15 cellular contexts compared by ENCODE assay signal in genomic region chr1:42157667-42158066, GRCh38. TPM values are rescaled to one million over a fixed set of nuclear protein-coding genes. Genes with fewer than 3 reads are reported as not detected.
A peak's percentile ranks its signal among the peaks of the same experiment; 100 is the strongest.
DNase-seq lines count a peak whose midpoint lies in the region; ATAC-seq lines count a peak whose summit lies in the region.
"Had no signal": no experiment of that assay in that cellular context is flagged by ENCODE, and none has a peak within 500 bp of the region (broad histone marks: within the 10 kb centered on the region; RNA-seq: fewer than 3 reads in every experiment).

No MANE protein-coding gene starts in this region.

- no peak overlapping the region for H3K4me3 Mint-ChIP-seq in activated naive CD4-positive, alpha-beta T cell treated with anti-CD3 and anti-CD28 coated beads for 36 hours
- H3K4me3 Mint-ChIP-seq in stimulated activated effector memory CD8-positive, alpha-beta T cell treated with anti-CD3 and anti-CD28 coated beads, Interleukin-12 subunit alpha, Interleukin-12 subunit beta, amount 100 ng/mL, for 72 hours = no peak overlapping the region
- H3K4me3 Mint-ChIP-seq: neural progenitor cell had no signal

- DNase-seq in activated naive CD4-positive, alpha-beta T cell treated with anti-CD3 and anti-CD28 coated beads for 36 hours = peak; percentile 38
- DNase-seq in activated naive CD4-positive, alpha-beta T cell (lab: John Stamatoyannopoulos, UW) = no peak
- DNase-seq in KG1 (lab: John Stamatoyannopoulos, UW) (peak; percentile 46), SW480 (ENCODE audit: low spot score) (peak; percentile 39), islet precursor cell (no peak)
- DNase-seq in stimulated activated effector memory CD8-positive, alpha-beta T cell treated with anti-CD3 and anti-CD28 coated beads, Interleukin-12 subunit alpha, Interleukin-12 subunit beta, amount 100 ng/mL, for 72 hours (ENCODE audit: low spot score in 2 of 2) = no peak
- DNase-seq: activated CD4-positive, alpha-beta T cell treated with anti-CD3 and anti-CD28 coated beads, Interleukin-2, amount 50 U/mL, for 4 hours; left ventricle myocardium inferior; NCI-H1694 treated with DMSO at 0.1 percent for 48 hours; spleen; stimulated activated CD8-positive, alpha-beta memory T cell treated with anti-CD3 and anti-CD28 coated beads, Interleukin-4, amount 100 ng/mL, for 48 hours had no signal

- CTCF ChIA-PET in activated naive CD4-positive, alpha-beta T cell treated with anti-CD3 and anti-CD28 coated beads for 36 hours (lab: Charles Lee) = interaction anchor here (0.5 to 4.7 kb wide), 5 partner anchors 10 to 643 kb away, joined by 3 to 23 read pairs (median 4); no protein-coding TSS in a partner anchor

- no peak overlapping the region for H3K27ac Mint-ChIP-seq in activated naive CD4-positive, alpha-beta T cell treated with anti-CD3 and anti-CD28 coated beads for 36 hours
- H3K27ac Mint-ChIP-seq in stimulated activated effector memory CD8-positive, alpha-beta T cell treated with anti-CD3 and anti-CD28 coated beads, Interleukin-12 subunit alpha, Interleukin-12 subunit beta, amount 100 ng/mL, for 72 hours = no peak overlapping the region
- H3K27ac Mint-ChIP-seq: neural progenitor cell had no signal

- ATAC-seq in stimulated activated effector memory CD8-positive, alpha-beta T cell treated with anti-CD3 and anti-CD28 coated beads, Interleukin-12 subunit alpha, Interleukin-12 subunit beta, amount 100 ng/mL, for 72 hours = peak; percentile 50
- no peak for ATAC-seq in HG02885 (IDR thresholded peaks at IDR 0.05; ENCODE audit: poor library complexity, unreplicated experiment)
- ATAC-seq in HG03432 (IDR thresholded peaks at IDR 0.05; ENCODE audit: unreplicated experiment) = no peak

- peaks cover 12% of the 10 kb centered on the region for H3K9me3 Mint-ChIP-seq in activated naive CD4-positive, alpha-beta T cell treated with anti-CD3 and anti-CD28 coated beads for 36 hours
- peaks cover 10% of the 10 kb centered on the region for H3K9me3 Mint-ChIP-seq in stimulated activated effector memory CD8-positive, alpha-beta T cell treated with anti-CD3 and anti-CD28 coated beads, Interleukin-12 subunit alpha, Interleukin-12 subunit beta, amount 100 ng/mL, for 72 hours

- intact Hi-C loops in activated naive CD4-positive, alpha-beta T cell treated with anti-CD3 and anti-CD28 coated beads for 36 hours (cut with micrococcal nuclease) = no loop called here

- H3K27me3 Mint-ChIP-seq in activated naive CD4-positive, alpha-beta T cell treated with anti-CD3 and anti-CD28 coated beads for 36 hours (ENCODE audit: low read depth) = no peaks in the 10 kb centered on the region

- peaks cover 7% of the 10 kb centered on the region for H3K4me1 Mint-ChIP-seq in activated naive CD4-positive, alpha-beta T cell treated with anti-CD3 and anti-CD28 coated beads for 36 hours (ENCODE audit: low read depth)
- H3K4me1 Mint-ChIP-seq in stimulated activated effector memory CD8-positive, alpha-beta T cell treated with anti-CD3 and anti-CD28 coated beads, Interleukin-12 subunit alpha, Interleukin-12 subunit beta, amount 100 ng/mL, for 72 hours = peaks cover 17% of the 10 kb centered on the region
- H3K4me1 Mint-ChIP-seq: neural progenitor cell had no signal

- no peaks in the 10 kb centered on the region for H3K36me3 Mint-ChIP-seq in activated naive CD4-positive, alpha-beta T cell treated with anti-CD3 and anti-CD28 coated beads for 36 hours (ENCODE audit: low read depth)
- no peaks in the 10 kb centered on the region for H3K36me3 Mint-ChIP-seq in stimulated activated effector memory CD8-positive, alpha-beta T cell treated with anti-CD3 and anti-CD28 coated beads, Interleukin-12 subunit alpha, Interleukin-12 subunit beta, amount 100 ng/mL, for 72 hours
- H3K36me3 Mint-ChIP-seq: neural progenitor cell had no signal

RNA-seq across cellular contexts. Expression of gene GUCA2B, which starts 4.5 kb away (rescaled TPM):
- total RNA-seq in activated naive CD4-positive, alpha-beta T cell treated with anti-CD3 and anti-CD28 coated beads for 36 hours = not detected
- total RNA-seq: left ventricle myocardium inferior, spleen, vagina had no signal

RNA-seq across cellular contexts. Expression of gene GUCA2A, which starts 6.9 kb away (rescaled TPM):
- total RNA-seq in activated naive CD4-positive, alpha-beta T cell treated with anti-CD3 and anti-CD28 coated beads for 36 hours = not detected
- total RNA-seq: left ventricle myocardium inferior, spleen, vagina had no signal

Comparison
In these comparisons a context has a peak if more than half of its experiments do, and no peak if none do; other contexts are left out.
1. DNase-seq: peak in activated naive CD4-positive, alpha-beta T cell treated with anti-CD3 and anti-CD28 coated beads for 36 hours (single experiment), KG1 (single experiment) and SW480 (single experiment); none in activated naive CD4-positive, alpha-beta T cell (0 of 4), stimulated activated effector memory CD8-positive, alpha-beta T cell treated with anti-CD3 and anti-CD28 coated beads, Interleukin-12 subunit alpha, Interleukin-12 subunit beta, amount 100 ng/mL, for 72 hours (0 of 2) and islet precursor cell (single experiment).